12 cellular contexts compared by ENCODE assay signal in genomic region chr4:37667197-37668100, GRCh38. TPM values are rescaled to one million over a fixed set of nuclear protein-coding genes. Genes with fewer than 3 reads are reported as not detected.
A peak's percentile ranks its signal among the peaks of the same experiment; 100 is the strongest.
DNase-seq lines count a peak whose midpoint lies in the region; ATAC-seq, FAIRE-seq and TF ChIP-seq lines count a peak whose summit lies in the region.
"Had no signal": no experiment of that assay in that cellular context is flagged by ENCODE, and none has a peak within 500 bp of the region (broad histone marks: within the 10 kb centered on the region; RNA-seq: fewer than 3 reads in every experiment).

No MANE protein-coding gene starts in this region.

- H3K79me1 ChIP-seq in trophoblast cell (ENCODE audit: low read length), result peaks cover 8% of the 10 kb centered on the region

- H4K8ac ChIP-seq in trophoblast cell (ENCODE audit: low read depth, low read length), result no peak overlapping the region

- no peak overlapping the region for H3K18ac ChIP-seq in trophoblast cell (ENCODE audit: low read length)

- DNase-seq in RCC 7860 (ENCODE audit: low spot score) (peak; percentile 36), epithelial cell of prostate (ENCODE audit: low read depth, low spot score) (no peak), sigmoid colon (no peak), NCI-H2196 treated with DMSO at 0.1 percent for 48 hours (lab: John Stamatoyannopoulos, UW; ENCODE audit: unreplicated experiment) (no peak), trophoblast cell (no peak), iPS-NIHi11 (ENCODE audit: low spot score) (no peak)
- DNase-seq: effector CD4-positive, alpha-beta T cell; MM.1S; NCI-H82; occipital lobe had no signal

- no peak for TF ChIP-seq EP300 in sigmoid colon (IDR thresholded peaks at IDR 0.05)

- no peak overlapping the region for H3K4me2 ChIP-seq in trophoblast cell (ENCODE audit: low read length)

- H3K4ac ChIP-seq in trophoblast cell (ENCODE audit: low read depth, low read length), result no peak overlapping the region

- peaks cover 0 to 51% (median 43%) of the 10 kb centered on the region in 4 donors for H3K4me1 ChIP-seq in sigmoid colon
- peaks cover 6 to 19% of the 10 kb centered on the region in 2 experiments for H3K4me1 ChIP-seq in trophoblast cell (ENCODE audit: control insufficient read depth in 1 of 2, insufficient read depth in 2 of 2, low read length in 2 of 2)

- H3K14ac ChIP-seq in trophoblast cell (ENCODE audit: low read length), result no peak overlapping the region

- WGBS in sigmoid colon, 2 donors, result 82 to 85% methylated on average over 2 of the region's 2 CpGs
- WGBS in trophoblast cell (ENCODE audit: extremely low coverage, insufficient coverage, insufficient read length), result no CpG with 5 or more reads among the region's 2 CpGs

- no peak overlapping the region for H2AFZ ChIP-seq in trophoblast cell (ENCODE audit: insufficient read depth, low read length, poor library complexity)

- H3K4me3 ChIP-seq in sigmoid colon (no peak overlapping the region), trophoblast cell (ENCODE audit: low read depth, low read length) (no peak overlapping the region)

- TF ChIP-seq POLR2A in sigmoid colon (IDR thresholded peaks at IDR 0.05), result no peak

- no peak overlapping the region for H2BK5ac ChIP-seq in trophoblast cell (ENCODE audit: low read depth, low read length, poor library complexity)

- no peak overlapping the region for H2BK120ac ChIP-seq in trophoblast cell (ENCODE audit: insufficient read depth, low read length, poor library complexity)

- H2AK5ac ChIP-seq in trophoblast cell (ENCODE audit: low read length), result no peak overlapping the region

- no peak overlapping the region for H3K9ac ChIP-seq in trophoblast cell (ENCODE audit: low read length)

- H3K9me3 ChIP-seq in sigmoid colon, result no peaks in the 10 kb centered on the region
- no peaks in the 10 kb centered on the region for H3K9me3 ChIP-seq in trophoblast cell (ENCODE audit: insufficient read depth, low read depth, low read length)

- H4K91ac ChIP-seq in trophoblast cell (ENCODE audit: low read depth, low read length), result no peak overlapping the region

- no peak for TF ChIP-seq CTCF in sigmoid colon (IDR thresholded peaks at IDR 0.05)

- no peaks in the 10 kb centered on the region for H3K36me3 ChIP-seq in sigmoid colon
- H3K36me3 ChIP-seq in trophoblast cell (ENCODE audit: control insufficient read depth in 1 of 2, insufficient read depth in 2 of 2, low read length in 2 of 2), result no peaks in the 10 kb centered on the region

- intact Hi-C loops in sigmoid colon (cut with DNase I), result no loop called here

- H4K12ac ChIP-seq in trophoblast cell (ENCODE audit: low read depth, low read length), result no peak overlapping the region

- peak; percentile 58 for FAIRE-seq in RCC 7860 (lab: Jason Lieb, UNC)

- peaks cover 2% of the 10 kb centered on the region for H3K79me2 ChIP-seq in trophoblast cell (ENCODE audit: control insufficient read depth, insufficient read depth, low read length, poor library complexity)

- peak overlapping the region; percentile 82 for H3K27ac ChIP-seq in epithelial cell of prostate
- peak overlapping the region in 3 of 4 donors; percentile 56 to 70 (median 67) for H3K27ac ChIP-seq in sigmoid colon
- H3K27ac ChIP-seq in trophoblast cell (ENCODE audit: low read depth, low read length), result no peak overlapping the region

- no peak overlapping the region for H3K23ac ChIP-seq in trophoblast cell (ENCODE audit: low read length)

- H2BK12ac ChIP-seq in trophoblast cell (ENCODE audit: low read length), result no peak overlapping the region

- ATAC-seq in GM19438 (IDR thresholded peaks at IDR 0.05; ENCODE audit: low read depth, unreplicated experiment) (peak; percentile 19), GM21528 (IDR thresholded peaks at IDR 0.05; ENCODE audit: low FRiP score, unreplicated experiment) (no peak)

- H3K27me3 ChIP-seq in sigmoid colon, result no peaks in the 10 kb centered on the region
- H3K27me3 ChIP-seq in trophoblast cell (ENCODE audit: insufficient read depth, low read length), result no peaks in the 10 kb centered on the region

RNA-seq across cellular contexts. Expression of gene RELL1, which starts 18.7 kb away (rescaled TPM):
- total RNA-seq in sigmoid colon, result 10 to 100 TPM; 38.8 to 63.2 (median 47.1) TPM
- polyA plus RNA-seq in sigmoid colon, result 1 to 10 TPM; 4.2 to 9.9 (median 4.8) TPM
- 31.0 and 31.5 TPM in 2 replicates for polyA plus RNA-seq in trophoblast cell (2013)
